ENCODE assay signal across 17 cellular contexts in genomic region chr2:232307854-232308253, GRCh38.
"Had no signal": no experiment of that assay in that cellular context is flagged by ENCODE, and none has a peak within 500 bp of the region (broad histone marks: within the 10 kb centered on the region; RNA-seq: fewer than 3 reads in every experiment).

No MANE protein-coding gene starts in this region.

- H3K27ac ChIP-seq: brain microvascular endothelial cell, foreskin keratinocyte, lower lobe of right lung, pancreas, sigmoid colon, upper lobe of left lung had no signal

- ATAC-seq: foreskin keratinocyte, left cardiac atrium, lower lobe of right lung, pancreas had no signal

- H3K27ac Mint-ChIP-seq: activated B cell treated with CpG ODN at 0.5 μM for 24 hours; activated CD4-positive, alpha-beta T cell treated with anti-CD3 and anti-CD28 coated beads, Interleukin-2, amount 10 ng/mL, durations not matched to agents 24 days and 14 days; dendritic cell treated with granulocyte-macrophage colony-stimulating factor and Interleukin-4, amounts not matched to agents 40 ng/mL and 50 ng/mL, for 4 days; mesothelial cell of epicardium had no signal

- H3K27me3 Mint-ChIP-seq: activated B cell treated with CpG ODN at 0.5 μM for 24 hours; activated CD4-positive, alpha-beta T cell treated with anti-CD3 and anti-CD28 coated beads, Interleukin-2, amount 10 ng/mL, durations not matched to agents 24 days and 14 days; dendritic cell treated with granulocyte-macrophage colony-stimulating factor and Interleukin-4, amounts not matched to agents 40 ng/mL and 50 ng/mL, for 4 days; stimulated activated naive CD8-positive, alpha-beta T cell treated with anti-CD3 and anti-CD28 coated beads, Interleukin-15, amount 100 ng/mL, for 72 hours had no signal

- DNase-seq: activated B cell treated with CpG ODN at 0.5 μM for 24 hours; activated CD4-positive, alpha-beta T cell treated with anti-CD3 and anti-CD28 coated beads, Interleukin-2, amount 10 ng/mL, durations not matched to agents 24 days and 14 days; activated effector memory CD4-positive, alpha-beta T cell treated with Interleukin-2 at 50 U/mL for 16 hours; anterior cingulate cortex; brain microvascular endothelial cell; effector memory CD4-positive, alpha-beta T cell; foreskin keratinocyte; left cardiac atrium; lower lobe of right lung; pancreas; sigmoid colon; spleen; stimulated activated naive CD8-positive, alpha-beta T cell treated with anti-CD3 and anti-CD28 coated beads, Interleukin-15, amount 100 ng/mL, for 72 hours; T-helper 2 cell; upper lobe of left lung had no signal

- H3K27me3 ChIP-seq: brain microvascular endothelial cell, foreskin keratinocyte, pancreas, sigmoid colon, spleen, upper lobe of left lung had no signal

- H3K4me1 Mint-ChIP-seq: activated B cell treated with CpG ODN at 0.5 μM for 24 hours, mesothelial cell of epicardium had no signal

- H3K36me3 ChIP-seq: brain microvascular endothelial cell, pancreas had no signal

- H3K4me1 ChIP-seq: foreskin keratinocyte, lower lobe of right lung, pancreas, sigmoid colon, upper lobe of left lung had no signal

- H3K4me3 Mint-ChIP-seq: activated B cell treated with CpG ODN at 0.5 μM for 24 hours; activated CD4-positive, alpha-beta T cell treated with anti-CD3 and anti-CD28 coated beads, Interleukin-2, amount 10 ng/mL, durations not matched to agents 24 days and 14 days; dendritic cell treated with granulocyte-macrophage colony-stimulating factor and Interleukin-4, amounts not matched to agents 40 ng/mL and 50 ng/mL, for 4 days; mesothelial cell of epicardium; stimulated activated naive CD8-positive, alpha-beta T cell treated with anti-CD3 and anti-CD28 coated beads, Interleukin-15, amount 100 ng/mL, for 72 hours had no signal

- H3K4me3 ChIP-seq: lower lobe of right lung, pancreas, sigmoid colon, spleen, upper lobe of left lung had no signal

- H3K9me3 ChIP-seq: pancreas had no signal
